In genomic region chr16:23751053-23751452, GRCh38 we compare ENCODE assay signal across 3 cellular contexts. TPM values are rescaled to one million over a fixed set of nuclear protein-coding genes. Genes with fewer than 3 reads are reported as not detected.
"Had no signal": no experiment of that assay in that cellular context is flagged by ENCODE, and none has a peak within 500 bp of the region (broad histone marks: within the 10 kb centered on the region; RNA-seq: fewer than 3 reads in every experiment).

No MANE protein-coding gene starts in this region.

RNA-seq across cellular contexts. Expression of gene CHP2, which starts 3.8 kb away (rescaled TPM):
- total RNA-seq: GM23248, H4, HFFc6 had no signal
- polyA plus RNA-seq: GM23248 had no signal

RNA-seq across cellular contexts. Expression of gene ERN2, which starts 38.0 kb away (rescaled TPM):
- total RNA-seq: GM23248, H4, HFFc6 had no signal
- polyA plus RNA-seq: GM23248 had no signal
